Comparison of ENCODE assay signal across 28 cellular contexts in the genomic region with DNA sequence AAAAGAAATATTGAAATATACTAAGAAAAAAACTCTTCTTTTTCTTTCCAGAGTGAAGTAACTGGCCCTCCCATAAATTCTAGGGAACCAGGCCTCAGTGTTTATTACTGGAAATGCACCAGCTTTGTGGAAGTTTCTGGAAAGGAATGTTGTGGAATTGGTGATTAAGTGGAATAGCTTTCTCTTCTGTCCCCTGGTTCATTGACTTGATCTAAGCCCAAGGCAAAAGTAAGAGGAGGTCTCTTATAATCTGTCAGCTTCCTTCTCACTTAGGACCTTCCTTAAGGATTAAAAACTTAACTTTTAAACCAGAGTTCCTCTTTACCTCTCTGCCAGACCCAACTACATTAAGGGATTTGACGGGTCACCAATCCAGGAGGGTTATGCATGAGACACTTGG.
"Had no signal": no experiment of that assay in that cellular context is flagged by ENCODE, and none has a peak within 500 bp of the region (broad histone marks: within the 10 kb centered on the region; RNA-seq: fewer than 3 reads in every experiment).

No MANE protein-coding gene starts in this region.

- H3K36me3 Mint-ChIP-seq: immature natural killer cell; naive thymus-derived CD4-positive, alpha-beta T cell; neural progenitor cell had no signal

- H3K27me3 Mint-ChIP-seq: dendritic cell treated with granulocyte-macrophage colony-stimulating factor and Interleukin-4, amounts not matched to agents 40 ng/mL and 50 ng/mL, for 4 days had no signal

- H3K79me2 ChIP-seq: parathyroid adenoma had no signal

- H3K27ac Mint-ChIP-seq: dendritic cell treated with granulocyte-macrophage colony-stimulating factor and Interleukin-4, amounts not matched to agents 40 ng/mL and 50 ng/mL, for 4 days; endodermal cell; immature natural killer cell; naive thymus-derived CD4-positive, alpha-beta T cell; nephron; neural progenitor cell; stimulated activated naive CD8-positive, alpha-beta T cell treated with anti-CD3 and anti-CD28 coated beads, Interleukin-15, amount 100 ng/mL, for 72 hours had no signal

- H3K4me1 Mint-ChIP-seq: immature natural killer cell; naive thymus-derived CD4-positive, alpha-beta T cell; stimulated activated naive CD8-positive, alpha-beta T cell treated with anti-CD3 and anti-CD28 coated beads, Interleukin-15, amount 100 ng/mL, for 72 hours had no signal

- H3K9me3 Mint-ChIP-seq: dendritic cell treated with granulocyte-macrophage colony-stimulating factor and Interleukin-4, amounts not matched to agents 40 ng/mL and 50 ng/mL, for 4 days; endodermal cell; naive thymus-derived CD4-positive, alpha-beta T cell; nephron; neural progenitor cell; stimulated activated naive CD8-positive, alpha-beta T cell treated with anti-CD3 and anti-CD28 coated beads, Interleukin-15, amount 100 ng/mL, for 72 hours had no signal

- H3K9me3 ChIP-seq: colonic mucosa, esophagus muscularis mucosa, left lung, prostate gland, sigmoid colon, spleen, suprapubic skin, transverse colon, upper lobe of right lung, uterus had no signal

- H3K27ac ChIP-seq: colonic mucosa, epithelial cell of prostate, esophagus muscularis mucosa, left lung, neural progenitor cell, parathyroid adenoma, prostate gland, sigmoid colon, skin epidermis, spleen, suprapubic skin, transverse colon, upper lobe of right lung, uterus had no signal

- ATAC-seq: left lung; naive thymus-derived CD4-positive, alpha-beta T cell; right cardiac atrium; stimulated activated naive CD8-positive, alpha-beta T cell treated with anti-CD3 and anti-CD28 coated beads, Interleukin-15, amount 100 ng/mL, for 72 hours; upper lobe of right lung had no signal

- H3K9ac ChIP-seq: neural progenitor cell, parathyroid adenoma had no signal

- DNase-seq: colonic mucosa; effector CD8-positive, alpha-beta T cell; endodermal cell; hypothalamus; immature natural killer cell; islet precursor cell; left lung; mammary epithelial cell; mesendoderm; midbrain; naive thymus-derived CD4-positive, alpha-beta T cell; right cardiac atrium; sigmoid colon; spleen; stimulated activated naive CD4-positive, alpha-beta T cell; stimulated activated naive CD8-positive, alpha-beta T cell treated with anti-CD3 and anti-CD28 coated beads, Interleukin-15, amount 100 ng/mL, for 72 hours; transverse colon; upper lobe of right lung; uterus had no signal

- H3K4me1 ChIP-seq: colonic mucosa, esophagus muscularis mucosa, left lung, neural progenitor cell, parathyroid adenoma, prostate gland, sigmoid colon, spleen, suprapubic skin, transverse colon, upper lobe of right lung, uterus had no signal

- H2AFZ ChIP-seq: neural progenitor cell, parathyroid adenoma had no signal

- H3K4me3 Mint-ChIP-seq: dendritic cell treated with granulocyte-macrophage colony-stimulating factor and Interleukin-4, amounts not matched to agents 40 ng/mL and 50 ng/mL, for 4 days; endodermal cell; immature natural killer cell; naive thymus-derived CD4-positive, alpha-beta T cell; nephron; neural progenitor cell; stimulated activated naive CD8-positive, alpha-beta T cell treated with anti-CD3 and anti-CD28 coated beads, Interleukin-15, amount 100 ng/mL, for 72 hours had no signal

- H3K4me2 ChIP-seq: neural progenitor cell had no signal

- H3K27me3 ChIP-seq: colonic mucosa, esophagus muscularis mucosa, left lung, neural progenitor cell, sigmoid colon, spleen, suprapubic skin, transverse colon, upper lobe of right lung, uterus had no signal

- H3K4me3 ChIP-seq: colonic mucosa, esophagus muscularis mucosa, left lung, neural progenitor cell, prostate gland, sigmoid colon, skin epidermis, spleen, suprapubic skin, transverse colon, upper lobe of right lung, uterus had no signal

- H3K36me3 ChIP-seq: colonic mucosa, esophagus muscularis mucosa, left lung, neural progenitor cell, prostate gland, sigmoid colon, spleen, suprapubic skin, transverse colon, upper lobe of right lung, uterus had no signal
